In genomic region chr13:41470187-41470586, GRCh38 we compare ENCODE assay signal across 18 cellular contexts. TPM values are rescaled to one million over a fixed set of nuclear protein-coding genes. Genes with fewer than 3 reads are reported as not detected.
DNase-seq lines count a peak whose midpoint lies in the region; ATAC-seq and TF ChIP-seq lines count a peak whose summit lies in the region.
"Had no signal": no experiment of that assay in that cellular context is flagged by ENCODE, and none has a peak within 500 bp of the region (broad histone marks: within the 10 kb centered on the region; RNA-seq: fewer than 3 reads in every experiment).

No MANE protein-coding gene starts in this region.

- no peaks in the 10 kb centered on the region for H4K20me1 ChIP-seq in OCI-LY7 (ENCODE audit: insufficient read depth, low read length)

- no peaks in the 10 kb centered on the region for H3K9me2 ChIP-seq in OCI-LY7 (ENCODE audit: insufficient read depth, low read length)

- H3K79me2 ChIP-seq in OCI-LY7 (ENCODE audit: insufficient read depth, low read depth, low read length) = peaks cover 30% of the 10 kb centered on the region

- H3K27me3 ChIP-seq in heart left ventricle = no peaks in the 10 kb centered on the region
- H3K27me3 ChIP-seq: suprapubic skin had no signal

- 81 to 88% (median 85%) methylated on average over 3 of the region's 3 CpGs for WGBS in heart left ventricle, 4 donors

- H3K27ac ChIP-seq in OCI-LY7 (ENCODE audit: low read depth, low read length, poor library complexity, severe bottlenecking) = peak overlapping the region; percentile 6
- H3K27ac ChIP-seq in heart left ventricle = no peak overlapping the region
- H3K27ac ChIP-seq: suprapubic skin, VCaP had no signal

- 0 out of 2 replicates have a peak, but pooled peaks cover 10% of the 10 kb centered on the region for H3K9me3 ChIP-seq in OCI-LY7 (ENCODE audit: low read length)
- H3K9me3 ChIP-seq in heart left ventricle = peaks cover 0 to 11% (median 0%) of the 10 kb centered on the region in 12 donors
- H3K9me3 ChIP-seq: suprapubic skin had no signal

- peaks cover 23% of the 10 kb centered on the region for H3K4me1 ChIP-seq in OCI-LY7 (ENCODE audit: insufficient read depth, low read length, poor library complexity, severe bottlenecking)
- H3K4me1 ChIP-seq in heart left ventricle = peaks cover 0 to 29% (median 10%) of the 10 kb centered on the region in 12 donors

- CTCF ChIA-PET in OCI-LY7 (lab: Charles Lee; ENCODE audit: unreplicated experiment) = interaction anchor here (1.4 kb wide), 1 partner anchor 22 kb away, joined by 4 read pairs; no protein-coding TSS in a partner anchor
- CTCF ChIA-PET in activated naive CD4-positive, alpha-beta T cell treated with anti-CD3 and anti-CD28 coated beads for 36 hours (lab: Charles Lee) = interaction anchor here (0.6 to 4.1 kb wide), 8 partner anchors 8 to 165 kb away, joined by 3 to 33 read pairs (median 5); partner anchors contain the start of gene RGCC

- H3K36me3 ChIP-seq in OCI-LY7 (ENCODE audit: insufficient read depth, low read length) (peaks cover 86% of the 10 kb centered on the region), heart left ventricle (peaks cover 0 to 61% (median 47%) of the 10 kb centered on the region in 9 donors)

- intact Hi-C loops in OCI-LY7 (cut with micrococcal nuclease; ENCODE audit: unreplicated experiment) = no loop called here
- intact Hi-C loops in activated naive CD4-positive, alpha-beta T cell treated with anti-CD3 and anti-CD28 coated beads for 36 hours (cut with micrococcal nuclease) = loop anchor here (1.0 kb wide), 1 partner anchor 22 kb away; no protein-coding TSS in a partner anchor
- intact Hi-C loops in heart left ventricle (cut with DNase I) = no loop called here

- no peak for TF ChIP-seq POLR2A in heart left ventricle (IDR thresholded peaks at IDR 0.05)

- TF ChIP-seq CTCF in OCI-LY7 (conservative IDR thresholded peaks at IDR 0.05; ENCODE audit: low read length) = no peak
- TF ChIP-seq CTCF in heart left ventricle (IDR thresholded peaks at IDR 0.05) = no peak

- ATAC-seq in heart left ventricle = no peak
- no peak for ATAC-seq in HG02852 (IDR thresholded peaks at IDR 0.05; ENCODE audit: unreplicated experiment)

- H3K4me1 Mint-ChIP-seq in activated naive CD4-positive, alpha-beta T cell treated with anti-CD3 and anti-CD28 coated beads for 36 hours (ENCODE audit: low read depth) = peaks cover 70% of the 10 kb centered on the region
- H3K4me1 Mint-ChIP-seq: nephron had no signal

- H3K4me3 ChIP-seq in OCI-LY7 (ENCODE audit: low read depth, low read length, poor library complexity, severe bottlenecking) = no peak overlapping the region
- no peak overlapping the region for H3K4me3 ChIP-seq in heart left ventricle
- H3K4me3 ChIP-seq: suprapubic skin had no signal

- POLR2A ChIA-PET in OCI-LY7 (lab: Charles Lee) = interaction anchor here (0.5 to 2.0 kb wide), 4 partner anchors 10 to 477 kb away, joined by 5 to 10 read pairs (median 6); no protein-coding TSS in a partner anchor

- peaks cover 67% of the 10 kb centered on the region for H3K36me3 Mint-ChIP-seq in activated naive CD4-positive, alpha-beta T cell treated with anti-CD3 and anti-CD28 coated beads for 36 hours (ENCODE audit: low read depth)
- H3K36me3 Mint-ChIP-seq: memory B cell had no signal

- peaks cover 8% of the 10 kb centered on the region for H3K9me3 Mint-ChIP-seq in activated naive CD4-positive, alpha-beta T cell treated with anti-CD3 and anti-CD28 coated beads for 36 hours
- H3K9me3 Mint-ChIP-seq: HFFc6 had no signal

- H3K4me2 ChIP-seq in OCI-LY7 (ENCODE audit: low read length) = no peak overlapping the region

- DNase-seq in AG08395 (ENCODE audit: low spot score) (peak; percentile 1), OCI-LY7 (ENCODE audit: low spot score) (no peak), Ammon's horn (ENCODE audit: low spot score) (no peak), occipital lobe (lab: John Stamatoyannopoulos, UW) (no peak), heart left ventricle (no peak)
- DNase-seq in activated naive CD4-positive, alpha-beta T cell treated with anti-CD3 and anti-CD28 coated beads for 36 hours = peak; percentile 83
- peak; percentile 76 for DNase-seq in stimulated activated CD4-positive, alpha-beta T cell treated with anti-CD3 and anti-CD28 coated beads, Interleukin-1b, Interleukin-23, amount 100 ng/mL, for 48 hours
- DNase-seq: HFFc6, NCI-H1105 treated with DMSO at 0.1 percent for 48 hours, RPMI8226, small intestine had no signal

- peak overlapping the region; percentile 84 for H3K27ac Mint-ChIP-seq in activated naive CD4-positive, alpha-beta T cell treated with anti-CD3 and anti-CD28 coated beads for 36 hours
- H3K27ac Mint-ChIP-seq: HFFc6, memory B cell, nephron, progenitor cell of endocrine pancreas had no signal

- H3K27me3 Mint-ChIP-seq in activated naive CD4-positive, alpha-beta T cell treated with anti-CD3 and anti-CD28 coated beads for 36 hours (ENCODE audit: low read depth) = no peaks in the 10 kb centered on the region
- H3K27me3 Mint-ChIP-seq: memory B cell had no signal

- no peak overlapping the region for H3K4me3 Mint-ChIP-seq in activated naive CD4-positive, alpha-beta T cell treated with anti-CD3 and anti-CD28 coated beads for 36 hours
- H3K4me3 Mint-ChIP-seq: HFFc6, memory B cell, nephron had no signal

- H2AFZ ChIP-seq in OCI-LY7 (ENCODE audit: low read length) = no peak overlapping the region

- BruUV-seq in OCI-LY7 (replicated peaks; lab: Mats Ljungman, UMichigan) = no TSS peak

RNA-seq across cellular contexts. Expression of gene RGCC, which starts 12.8 kb away (rescaled TPM):
- total RNA-seq in OCI-LY7 (2014; rRNA removed; shearing (Covaris generic)) = 219 and 274 TPM in 2 replicates
- total RNA-seq in OCI-LY7 (2022) = 89.5 and 101 TPM in 2 replicates
- 10 to 100 TPM; 75.0 to 77.8 TPM for total RNA-seq in activated naive CD4-positive, alpha-beta T cell treated with anti-CD3 and anti-CD28 coated beads for 36 hours
- total RNA-seq in occipital lobe = 25.7 TPM
- 100 to 1,000 TPM in 2 of 9 donors, 10 to 100 TPM in 7; 22.9 to 228 (median 45.9) TPM for total RNA-seq in heart left ventricle
- polyA plus RNA-seq in heart left ventricle = 10 to 100 TPM; 48.9 to 57.7 TPM
- total RNA-seq: chondrocyte, progenitor cell of endocrine pancreas had no signal

Comparison
In these comparisons a context has a peak if more than half of its experiments do, and no peak if none do; other contexts are left out.
1. DNase-seq: peak in AG08395 (single experiment), activated naive CD4-positive, alpha-beta T cell treated with anti-CD3 and anti-CD28 coated beads for 36 hours (single experiment) and stimulated activated CD4-positive, alpha-beta T cell treated with anti-CD3 and anti-CD28 coated beads, Interleukin-1b, Interleukin-23, amount 100 ng/mL, for 48 hours (single experiment); none in OCI-LY7 (single experiment), Ammon's horn (single experiment), occipital lobe (single experiment) and heart left ventricle (0 of 5).